Comparison of ENCODE assay signal across 28 cellular contexts in genomic region chr3:43969944-43970343, GRCh38.
"Had no signal": no experiment of that assay in that cellular context is flagged by ENCODE, and none has a peak within 500 bp of the region (broad histone marks: within the 10 kb centered on the region; RNA-seq: fewer than 3 reads in every experiment).

No MANE protein-coding gene starts in this region.

- H3K9ac ChIP-seq: neural progenitor cell, parathyroid adenoma had no signal

- H3K4me3 Mint-ChIP-seq: activated CD4-positive, alpha-beta memory T cell treated with anti-CD3 and anti-CD28 coated beads for 36 hours; activated CD4-positive, alpha-beta T cell treated with anti-CD3 and anti-CD28 coated beads, Interleukin-2, amount 10 ng/mL, durations not matched to agents 24 days and 14 days; activated T-cell treated with anti-CD3 and anti-CD28 coated beads, Interleukin-2, amount 50 U/mL, for 24 hours; naive thymus-derived CD8-positive, alpha-beta T cell; neural progenitor cell; stimulated activated memory B cell treated with anti-CD40 and anti-IgM and Interleukin-4, amounts not matched to agents 10 μg/mL and 1 μg/mL and 100 μg/mL, for 72 hours; stimulated activated naive CD8-positive, alpha-beta T cell treated with anti-CD3 and anti-CD28 coated beads, Interleukin-15, amount 100 ng/mL, for 72 hours had no signal

- H3K36me3 ChIP-seq: heart left ventricle, neural progenitor cell, upper lobe of left lung, vagina, WERI-Rb-1 had no signal

- H3K9me3 ChIP-seq: psoas muscle, upper lobe of left lung, vagina had no signal

- H3K27me3 ChIP-seq: neural progenitor cell, upper lobe of left lung, vagina had no signal

- H3K9me3 Mint-ChIP-seq: activated CD4-positive, alpha-beta memory T cell treated with anti-CD3 and anti-CD28 coated beads for 36 hours; activated CD4-positive, alpha-beta T cell treated with anti-CD3 and anti-CD28 coated beads, Interleukin-2, amount 10 ng/mL, durations not matched to agents 24 days and 14 days; activated T-cell treated with anti-CD3 and anti-CD28 coated beads, Interleukin-2, amount 50 U/mL, for 24 hours; naive thymus-derived CD8-positive, alpha-beta T cell; neural progenitor cell; stimulated activated memory B cell treated with anti-CD40 and anti-IgM and Interleukin-4, amounts not matched to agents 10 μg/mL and 1 μg/mL and 100 μg/mL, for 72 hours; stimulated activated naive CD8-positive, alpha-beta T cell treated with anti-CD3 and anti-CD28 coated beads, Interleukin-15, amount 100 ng/mL, for 72 hours had no signal

- H3K4me3 ChIP-seq: heart left ventricle, neural progenitor cell, psoas muscle, smooth muscle cell, upper lobe of left lung, vagina had no signal

- H3K27ac ChIP-seq: heart left ventricle, neural progenitor cell, parathyroid adenoma, psoas muscle, upper lobe of left lung, vagina, WERI-Rb-1 had no signal

- H3K4me2 ChIP-seq: neural progenitor cell, smooth muscle cell had no signal

- H3K4me1 ChIP-seq: heart left ventricle, neural progenitor cell, parathyroid adenoma, psoas muscle, upper lobe of left lung, vagina had no signal

- H3K79me2 ChIP-seq: parathyroid adenoma had no signal

- H3K36me3 Mint-ChIP-seq: activated CD4-positive, alpha-beta memory T cell treated with anti-CD3 and anti-CD28 coated beads for 36 hours; naive thymus-derived CD8-positive, alpha-beta T cell; neural progenitor cell; stimulated activated memory B cell treated with anti-CD40 and anti-IgM and Interleukin-4, amounts not matched to agents 10 μg/mL and 1 μg/mL and 100 μg/mL, for 72 hours had no signal

- H3K27ac Mint-ChIP-seq: activated CD4-positive, alpha-beta memory T cell treated with anti-CD3 and anti-CD28 coated beads for 36 hours; activated CD4-positive, alpha-beta T cell treated with anti-CD3 and anti-CD28 coated beads, Interleukin-2, amount 10 ng/mL, durations not matched to agents 24 days and 14 days; activated T-cell treated with anti-CD3 and anti-CD28 coated beads, Interleukin-2, amount 50 U/mL, for 24 hours; naive thymus-derived CD8-positive, alpha-beta T cell; neural progenitor cell; stimulated activated memory B cell treated with anti-CD40 and anti-IgM and Interleukin-4, amounts not matched to agents 10 μg/mL and 1 μg/mL and 100 μg/mL, for 72 hours; stimulated activated naive CD8-positive, alpha-beta T cell treated with anti-CD3 and anti-CD28 coated beads, Interleukin-15, amount 100 ng/mL, for 72 hours had no signal

- H3K4me1 Mint-ChIP-seq: stimulated activated memory B cell treated with anti-CD40 and anti-IgM and Interleukin-4, amounts not matched to agents 10 μg/mL and 1 μg/mL and 100 μg/mL, for 72 hours had no signal

- DNase-seq: activated CD4-positive, alpha-beta memory T cell treated with anti-CD3 and anti-CD28 coated beads for 36 hours; activated CD4-positive, alpha-beta T cell treated with anti-CD3 and anti-CD28 coated beads, Interleukin-2, amount 10 ng/mL, durations not matched to agents 24 days and 14 days; activated CD4-positive, CD25-positive, alpha-beta regulatory T cell treated with anti-CD3 and anti-CD28 coated beads, Interleukin-2, amount 50 U/mL, for 72 hours; activated CD8-positive, alpha-beta memory T cell treated with anti-CD3 and anti-CD28 coated beads, Interleukin-2, amount 50 U/mL, for 4 hours; activated gamma-delta T cell treated with Interleukin-2 at 50 U/mL for 16 hours; activated naive CD4-positive, alpha-beta T cell treated with anti-CD3 and anti-CD28 coated beads, Interleukin-2, amount 50 U/mL, for 16 hours; activated T-cell treated with anti-CD3 and anti-CD28 coated beads, Interleukin-2, amount 50 U/mL, for 24 hours; amniotic stem cell; central memory CD4-positive, alpha-beta T cell; foreskin fibroblast; heart left ventricle; mesenchymal stem cell; naive thymus-derived CD8-positive, alpha-beta T cell; occipital lobe; psoas muscle; stimulated activated CD4-positive, alpha-beta T cell treated with anti-CD3 and anti-CD28 coated beads, Interleukin-1b, Interleukin-23, amount 100 ng/mL, for 48 hours; stimulated activated CD4-positive, alpha-beta T cell treated with anti-CD3 and anti-CD28 coated beads, Interleukin-4, amount 100 ng/mL, for 4 hours; stimulated activated CD8-positive, alpha-beta memory T cell treated with anti-CD3 and anti-CD28 coated beads, Interleukin-4, amount 100 ng/mL, for 48 hours; stimulated activated naive CD8-positive, alpha-beta T cell treated with anti-CD3 and anti-CD28 coated beads, Interleukin-15, amount 100 ng/mL, for 72 hours; substantia nigra; T1000; upper lobe of left lung; WERI-Rb-1 had no signal

- H2AFZ ChIP-seq: neural progenitor cell, parathyroid adenoma had no signal
